8 cellular contexts compared by ENCODE assay signal in the genomic region with DNA sequence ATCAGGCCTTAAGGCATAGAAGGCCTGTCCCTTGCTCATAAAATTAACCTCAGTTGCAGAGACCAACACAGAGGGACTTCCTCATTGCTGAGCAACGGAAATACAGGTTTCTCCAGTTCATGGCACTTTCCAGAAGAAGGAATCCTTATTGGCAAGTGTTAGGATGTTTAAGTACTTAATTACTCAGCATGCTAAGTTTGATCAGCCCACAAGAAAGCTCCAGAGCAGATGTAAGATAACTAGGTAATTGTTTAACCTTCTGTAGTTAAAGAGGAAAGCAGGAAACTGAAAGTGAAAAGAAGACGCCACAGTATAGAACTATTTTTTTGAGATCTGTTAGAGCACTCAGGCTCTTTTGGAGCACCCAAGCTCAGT.
A peak's percentile ranks its signal among the peaks of the same experiment; 100 is the strongest.
DNase-seq lines count a peak whose midpoint lies in the region; ATAC-seq lines count a peak whose summit lies in the region.

No MANE protein-coding gene starts in this region.

- peak; percentile 41 for DNase-seq in KBM-7
- peak; percentile 80 for DNase-seq in islet precursor cell
- DNase-seq in HuH-7.5 (ENCODE audit: low spot score) = no peak
- no peak for DNase-seq in Ammon's horn (ENCODE audit: low spot score)
- no peak for DNase-seq in NCI-H1694 treated with DMSO at 0.1 percent for 48 hours (lab: John Stamatoyannopoulos, UW)
- DNase-seq in HUDEP-2 (lab: John Stamatoyannopoulos, UW; ENCODE audit: unreplicated experiment in 76 of 76) = no peak

- in situ Hi-C loops in KBM-7 (cut with MboI; ENCODE audit: low pct_unique_long_range_greater_than_20kb, low sequenced_read_pairs) = no loop called here

- peak; percentile 86 for ATAC-seq in GM18498 (IDR thresholded peaks at IDR 0.05; ENCODE audit: unreplicated experiment)
- peak; percentile 85 for ATAC-seq in GM21529 (IDR thresholded peaks at IDR 0.05; ENCODE audit: unreplicated experiment)

Comparison
In these comparisons a context has a peak if more than half of its experiments do, and no peak if none do; other contexts are left out.
1. DNase-seq: peak in KBM-7 (single experiment) and islet precursor cell (single experiment); none in HuH-7.5 (single experiment), Ammon's horn (single experiment), NCI-H1694 treated with DMSO at 0.1 percent for 48 hours (single experiment) and HUDEP-2 (0 of 76).